In genomic region chr4:83320548-83320947, GRCh38 we compare ENCODE assay signal across 8 cellular contexts. TPM values are rescaled to one million over a fixed set of nuclear protein-coding genes. Genes with fewer than 3 reads are reported as not detected.
A peak's percentile ranks its signal among the peaks of the same experiment; 100 is the strongest.
DNase-seq lines count a peak whose midpoint lies in the region; ATAC-seq and TF ChIP-seq lines count a peak whose summit lies in the region.

No MANE protein-coding gene starts in this region.

- no peak overlapping the region for H3K18ac ChIP-seq in trophoblast cell (ENCODE audit: low read length)

- H3K27me3 ChIP-seq in esophagus muscularis mucosa (no peaks in the 10 kb centered on the region), trophoblast cell (ENCODE audit: insufficient read depth, low read length) (no peaks in the 10 kb centered on the region), A673 (replicated peaks; ENCODE audit: insufficient read depth, low read depth, low read length, poor library complexity) (no peaks in the 10 kb centered on the region)

- DNase-seq in GDM1 (lab: John Stamatoyannopoulos, UW) (peak; percentile 91), RPMI7951 (ENCODE audit: low read depth) (peak; percentile 14), esophagus muscularis mucosa (ENCODE audit: extremely low spot score) (peak; percentile 92), trophoblast cell (peak; percentile 31 to 38), A673 (ENCODE audit: low spot score) (no peak), HuH-7 (ENCODE audit: low spot score) (no peak)
- DNase-seq in effector CD8-positive, alpha-beta T cell (lab: John Stamatoyannopoulos, UW) = no peak

- H3K9ac ChIP-seq in trophoblast cell (ENCODE audit: low read length) = no peak overlapping the region

- no peak for TF ChIP-seq EP300 in esophagus muscularis mucosa (IDR thresholded peaks at IDR 0.05)

- CTCF ChIA-PET in A673 (lab: Charles Lee) = no interaction called here

- no peak overlapping the region for H4K91ac ChIP-seq in trophoblast cell (ENCODE audit: low read depth, low read length)

- no peak overlapping the region for H3K4ac ChIP-seq in trophoblast cell (ENCODE audit: low read depth, low read length)

- no peak for TF ChIP-seq CTCF in esophagus muscularis mucosa (IDR thresholded peaks at IDR 0.05)
- TF ChIP-seq CTCF in A673 (conservative IDR thresholded peaks at IDR 0.05; ENCODE audit: low read depth, low read length) = no peak

- no peak overlapping the region for H2AK5ac ChIP-seq in trophoblast cell (ENCODE audit: low read length)

- H3K27ac ChIP-seq in esophagus muscularis mucosa (replicated peaks in 1 of 4) (no peak overlapping the region), trophoblast cell (ENCODE audit: low read depth, low read length) (no peak overlapping the region), A673 (ENCODE audit: low read depth, low read length, poor library complexity, severe bottlenecking) (no peak overlapping the region)

- POLR2A ChIA-PET in A673 (lab: Charles Lee; ENCODE audit: low non-redundant PET) = no interaction called here

- H2BK5ac ChIP-seq in trophoblast cell (ENCODE audit: low read depth, low read length, poor library complexity) = no peak overlapping the region

- no peak overlapping the region for H2BK12ac ChIP-seq in trophoblast cell (ENCODE audit: low read length)

- H3K9me3 ChIP-seq in esophagus muscularis mucosa = no peaks in the 10 kb centered on the region
- no peaks in the 10 kb centered on the region for H3K9me3 ChIP-seq in trophoblast cell (ENCODE audit: insufficient read depth, low read depth, low read length)
- H3K9me3 ChIP-seq in A673 (ENCODE audit: low read depth, low read length, poor library complexity, severe bottlenecking) = no peaks in the 10 kb centered on the region

- H3K4me3 ChIP-seq in esophagus muscularis mucosa (no peak overlapping the region), trophoblast cell (ENCODE audit: low read depth, low read length) (peak overlapping the region; percentile 53), A673 (ENCODE audit: low read depth, low read length, poor library complexity, severe bottlenecking) (no peak overlapping the region)

- no peak overlapping the region for H2AFZ ChIP-seq in trophoblast cell (ENCODE audit: insufficient read depth, low read length, poor library complexity)

- WGBS in esophagus muscularis mucosa = 53% methylated on average over 4 of the region's 5 CpGs
- no CpG with 5 or more reads among the region's 5 CpGs for WGBS in trophoblast cell (ENCODE audit: extremely low coverage, insufficient coverage, insufficient read length)

- no TSS peak for BruUV-seq in A673 (replicated peaks; lab: Mats Ljungman, UMichigan)

- TF ChIP-seq POLR2A in esophagus muscularis mucosa (IDR thresholded peaks at IDR 0.05; ENCODE audit: low read depth) = no peak

- H3K4me1 ChIP-seq in esophagus muscularis mucosa (no peaks in the 10 kb centered on the region), trophoblast cell (ENCODE audit: control insufficient read depth in 1 of 2, insufficient read depth in 2 of 2, low read length in 2 of 2) (no peaks in the 10 kb centered on the region), A673 (ENCODE audit: insufficient read depth, low read length, poor library complexity, severe bottlenecking) (no peaks in the 10 kb centered on the region)

- no peaks in the 10 kb centered on the region for H3K79me1 ChIP-seq in trophoblast cell (ENCODE audit: low read length)

- H3K14ac ChIP-seq in trophoblast cell (ENCODE audit: low read length) = no peak overlapping the region

- no peak overlapping the region for H4K8ac ChIP-seq in trophoblast cell (ENCODE audit: low read depth, low read length)

- H2BK120ac ChIP-seq in trophoblast cell (ENCODE audit: insufficient read depth, low read length, poor library complexity) = no peak overlapping the region

- no peaks in the 10 kb centered on the region for H3K79me2 ChIP-seq in trophoblast cell (ENCODE audit: control insufficient read depth, insufficient read depth, low read length, poor library complexity)

- H3K23ac ChIP-seq in trophoblast cell (ENCODE audit: low read length) = no peak overlapping the region

- no peak for ATAC-seq in GM19463 (IDR thresholded peaks at IDR 0.05; ENCODE audit: unreplicated experiment)

- no peak overlapping the region for H4K12ac ChIP-seq in trophoblast cell (ENCODE audit: low read depth, low read length)

- intact Hi-C loops in esophagus muscularis mucosa (cut with DNase I) (no loop called here), A673 (cut with micrococcal nuclease; ENCODE audit: unreplicated experiment) (no loop called here)

- no peak overlapping the region for H3K4me2 ChIP-seq in trophoblast cell (ENCODE audit: low read length)

- H3K36me3 ChIP-seq in esophagus muscularis mucosa = no peaks in the 10 kb centered on the region
- no peaks in the 10 kb centered on the region for H3K36me3 ChIP-seq in trophoblast cell (ENCODE audit: control insufficient read depth in 1 of 2, insufficient read depth in 2 of 2, low read length in 2 of 2)
- no peaks in the 10 kb centered on the region for H3K36me3 ChIP-seq in A673 (ENCODE audit: insufficient read depth, low read length, poor library complexity, severe bottlenecking)

RNA-seq across cellular contexts. Expression of gene HPSE, which starts 14.1 kb away (rescaled TPM):
- 0.48 and 0.59 TPM in 2 replicates for total RNA-seq in RPMI7951 (2014; rRNA removed; shearing (Covaris generic))
- total RNA-seq in esophagus muscularis mucosa (1 to 10 TPM in 1 of 4 donors, under 1 TPM in 3; 0.42 to 1.5 (median 0.88) TPM), A673 (2021) (0.84 and 1.2 TPM in 2 replicates)
- 1.0 and 1.3 TPM in 2 replicates for polyA plus RNA-seq in trophoblast cell (2013)

RNA-seq across cellular contexts. Expression of gene COQ2, which starts 36.0 kb away (rescaled TPM):
- total RNA-seq in RPMI7951 (2014; rRNA removed; shearing (Covaris generic)) = 20.1 and 22.5 TPM in 2 replicates
- total RNA-seq in esophagus muscularis mucosa (1 to 10 TPM; 4.6 to 6.5 (median 5.4) TPM), A673 (2021) (12.6 and 15.3 TPM in 2 replicates)
- polyA plus RNA-seq in trophoblast cell (2013) = 10.4 and 10.8 TPM in 2 replicates

Comparison
In these comparisons a context has a peak if more than half of its experiments do, and no peak if none do; other contexts are left out.
1. DNase-seq: peak in GDM1 (single experiment), RPMI7951 (single experiment), esophagus muscularis mucosa (single experiment) and trophoblast cell (2 of 2); none in A673 (single experiment), HuH-7 (single experiment) and effector CD8-positive, alpha-beta T cell (single experiment).